ENCODE assay signal across 8 cellular contexts in the genomic region with DNA sequence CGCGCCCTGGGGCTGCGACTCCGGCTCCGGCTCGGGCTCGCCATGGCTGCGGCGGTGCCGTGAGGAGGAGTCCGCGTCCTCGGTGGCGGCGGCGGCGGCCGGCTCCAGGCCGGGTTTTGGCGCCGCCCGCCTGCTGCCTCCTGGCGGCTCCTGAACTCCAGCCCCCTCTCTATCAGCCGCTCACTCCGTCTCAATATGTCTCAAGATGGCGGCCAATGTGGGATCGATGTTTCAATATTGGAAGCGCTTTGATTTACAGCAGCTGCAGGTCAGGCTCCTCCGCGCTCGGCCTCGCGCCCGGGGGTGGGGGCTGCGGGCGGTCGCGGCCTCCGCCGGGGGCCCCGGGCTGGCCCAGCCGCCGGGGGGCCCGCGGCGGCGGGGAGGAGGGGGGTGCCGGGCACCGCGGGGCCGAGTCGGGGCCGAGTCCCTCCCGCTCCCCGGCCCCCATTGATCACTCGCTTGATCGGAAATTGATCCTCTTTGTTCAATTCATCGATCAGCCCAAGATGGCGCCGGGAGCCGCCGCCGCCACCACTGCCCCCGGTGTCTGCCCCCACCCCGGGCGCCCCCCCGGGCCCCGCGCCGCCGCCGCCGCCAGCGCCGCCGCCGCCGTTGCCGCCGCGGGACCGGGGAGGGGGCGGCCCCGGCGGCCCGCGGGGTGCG. TPM values are rescaled to one million over a fixed set of nuclear protein-coding genes. Genes with fewer than 3 reads are reported as not detected.
DNase-seq lines count a peak whose midpoint lies in the region; ATAC-seq and TF ChIP-seq lines count a peak whose summit lies in the region.

No MANE protein-coding gene starts in this region.

- no peaks in the 10 kb centered on the region for H3K9me3 Mint-ChIP-seq in activated naive CD4-positive, alpha-beta T cell treated with anti-CD3 and anti-CD28 coated beads for 36 hours

- peaks cover 25% of the 10 kb centered on the region for H4K20me1 ChIP-seq in osteoblast (ENCODE audit: insufficient read depth, low read length)

- H3K4me3 ChIP-seq in osteoblast (ENCODE audit: insufficient read depth, low read length) = peak overlapping the region; percentile 77
- peak overlapping the region in 2 of 3 donors; percentile 42 to 73 for H3K4me3 ChIP-seq in thyroid gland (replicated peaks in 1 of 3)

- no peak overlapping the region for H2AFZ ChIP-seq in osteoblast (ENCODE audit: low read length)

- peaks cover 37% of the 10 kb centered on the region for H3K79me2 ChIP-seq in osteoblast (ENCODE audit: insufficient read depth, low read length)

- TF ChIP-seq CTCF in osteoblast (IDR thresholded peaks at IDR 0.05; ENCODE audit: extremely low read depth, low read depth, low read length) (peak; percentile 4), thyroid gland (IDR thresholded peaks at IDR 0.05) (peak in 1 of 6 experiments; percentile 9)

- H3K27me3 ChIP-seq in osteoblast (ENCODE audit: insufficient read depth, low read length) (peaks cover 6% of the 10 kb centered on the region), thyroid gland (no peaks in the 10 kb centered on the region)

- peak; percentile 95 for DNase-seq in DMS53 (lab: John Stamatoyannopoulos, UW)
- peak; percentile 80 to 85 for DNase-seq in Kasumi-1 (lab: John Stamatoyannopoulos, UW)
- peak; percentile 46 for DNase-seq in SIG-M5 (lab: John Stamatoyannopoulos, UW)
- peak; percentile 71 for DNase-seq in activated naive CD4-positive, alpha-beta T cell treated with anti-CD3 and anti-CD28 coated beads for 36 hours
- DNase-seq in glomerular visceral epithelial cell (ENCODE audit: extremely low spot score) = peak; percentile 82
- peak; percentile 100 for DNase-seq in osteoblast (ENCODE audit: insufficient read length, low spot score, missing footprints)
- DNase-seq in thyroid gland = peak; percentile 74 to 76

- CTCF ChIA-PET in activated naive CD4-positive, alpha-beta T cell treated with anti-CD3 and anti-CD28 coated beads for 36 hours (lab: Charles Lee) = interaction anchor here (0.9 kb wide), 1 partner anchor 71 kb away, joined by 4 read pairs; no protein-coding TSS in a partner anchor

- H3K9me3 ChIP-seq in osteoblast (ENCODE audit: low read depth, low read length) (no peaks in the 10 kb centered on the region), thyroid gland (no peaks in the 10 kb centered on the region)

- intact Hi-C loops in activated naive CD4-positive, alpha-beta T cell treated with anti-CD3 and anti-CD28 coated beads for 36 hours (cut with micrococcal nuclease) = loop anchor here (1.0 to 10.0 kb wide), 9 partner anchors 40 to 549 kb away; no protein-coding TSS in a partner anchor
- intact Hi-C loops in thyroid gland (cut with DNase I) = loop anchor here (2.0 to 10.0 kb wide), 5 partner anchors 74 to 419 kb away; no protein-coding TSS in a partner anchor

- ATAC-seq in GM21717 (IDR thresholded peaks at IDR 0.05; ENCODE audit: unreplicated experiment) = peak; percentile 61

- peaks cover 16% of the 10 kb centered on the region for H3K4me1 Mint-ChIP-seq in activated naive CD4-positive, alpha-beta T cell treated with anti-CD3 and anti-CD28 coated beads for 36 hours (ENCODE audit: low read depth)

- 0% methylated on average over 13 of the region's 88 CpGs; no CpG with 5 or more reads in 1 of the 2 donors for WGBS in thyroid gland, 2 donors

- no peaks in the 10 kb centered on the region for H3K36me3 Mint-ChIP-seq in activated naive CD4-positive, alpha-beta T cell treated with anti-CD3 and anti-CD28 coated beads for 36 hours (ENCODE audit: low read depth)

- H3K4me3 Mint-ChIP-seq in activated naive CD4-positive, alpha-beta T cell treated with anti-CD3 and anti-CD28 coated beads for 36 hours = peak overlapping the region; percentile 70

- no peaks in the 10 kb centered on the region for H3K36me3 ChIP-seq in osteoblast (ENCODE audit: insufficient read depth, low read length)
- no peaks in the 10 kb centered on the region for H3K36me3 ChIP-seq in thyroid gland

- H3K27me3 Mint-ChIP-seq in activated naive CD4-positive, alpha-beta T cell treated with anti-CD3 and anti-CD28 coated beads for 36 hours (ENCODE audit: low read depth) = no peaks in the 10 kb centered on the region

- peaks cover 24% of the 10 kb centered on the region for H3K4me1 ChIP-seq in osteoblast (ENCODE audit: insufficient read depth, low read length)
- H3K4me1 ChIP-seq in thyroid gland = peaks cover 22 to 28% of the 10 kb centered on the region in 2 donors

- H3K4me2 ChIP-seq in osteoblast (ENCODE audit: insufficient read depth, low read length) = no peak overlapping the region

- H3K27ac ChIP-seq in osteoblast (ENCODE audit: low read depth, low read length) (peak overlapping the region; percentile 55), thyroid gland (peak overlapping the region; percentile 52 to 70 (median 66))

- H3K27ac Mint-ChIP-seq in activated naive CD4-positive, alpha-beta T cell treated with anti-CD3 and anti-CD28 coated beads for 36 hours = peak overlapping the region; percentile 69

- peak in 1 of 2 donors; percentile 22 for TF ChIP-seq POLR2A in thyroid gland (IDR thresholded peaks at IDR 0.05)

RNA-seq across cellular contexts. Expression of gene CUX1, which starts 1.5 kb away (rescaled TPM):
- total RNA-seq in activated naive CD4-positive, alpha-beta T cell treated with anti-CD3 and anti-CD28 coated beads for 36 hours = 10 to 100 TPM; 22.2 to 25.5 TPM
- total RNA-seq in osteoblast (39.2 and 41.6 TPM in 2 replicates), thyroid gland (100 to 1,000 TPM in 3 of 4 donors, 10 to 100 TPM in 1; 93.8 to 156 (median 112) TPM)

Comparison
In these comparisons a context has a peak if more than half of its experiments do, and no peak if none do; other contexts are left out.
1. Peak in every context shown above with its lines: DNase-seq, ATAC-seq, H3K4me3 ChIP-seq and H3K27ac ChIP-seq.
2. DNase-seq: peak in every context shown above with its lines; median percentile 100 in osteoblast; 95 in DMS53; 82 in Kasumi-1; 82 in glomerular visceral epithelial cell; 75 in thyroid gland; 71 in activated naive CD4-positive, alpha-beta T cell treated with anti-CD3 and anti-CD28 coated beads for 36 hours; 46 in SIG-M5.